ENCODE assay signal across 16 cellular contexts in genomic region chr7:25765110-25765509, GRCh38.
DNase-seq lines count a peak whose midpoint lies in the region; ATAC-seq, FAIRE-seq and TF ChIP-seq lines count a peak whose summit lies in the region.
"Had no signal": no experiment of that assay in that cellular context is flagged by ENCODE, and none has a peak within 500 bp of the region (broad histone marks: within the 10 kb centered on the region; RNA-seq: fewer than 3 reads in every experiment).

No MANE protein-coding gene starts in this region.

- no peak for TF ChIP-seq POLR2A in K562 (conservative IDR thresholded peaks at IDR 0.05)

- H3K27ac ChIP-seq in K562 (ENCODE audit: extremely low read depth, low read depth, low read length) (no peak overlapping the region), foreskin keratinocyte (no peak overlapping the region), PC-9 (no peak overlapping the region)
- H3K27ac ChIP-seq: A549, C4-2B had no signal

- intact Hi-C loops in K562 (cut with micrococcal nuclease) (no loop called here), PC-9 (cut with micrococcal nuclease; ENCODE audit: unreplicated experiment) (no loop called here)

- H3K27me3 ChIP-seq in K562 (ENCODE audit: control insufficient read depth in 2 of 2, insufficient read depth in 2 of 2, low read length in 2 of 2) (peaks cover 8 to 23% of the 10 kb centered on the region in 2 experiments; a peak in 3 of 5 replicates), foreskin keratinocyte (no peaks in the 10 kb centered on the region), PC-9 (ENCODE audit: insufficient read depth, low read depth) (peaks cover 91% of the 10 kb centered on the region)
- H3K27me3 ChIP-seq: BE2C had no signal

- no peak overlapping the region for H3K9ac ChIP-seq in K562 (ENCODE audit: insufficient read depth in 1 of 2, low read depth in 2 of 2, low read length in 2 of 2)

- TF ChIP-seq RAD21 in K562 (CRISPR knock-in tag; conservative IDR thresholded peaks at IDR 0.05 in 1 of 2, IDR thresholded peaks at IDR 0.05 in 1 of 2): no peak

- no peak overlapping the region for H3K4me2 ChIP-seq in K562 (ENCODE audit: insufficient read depth, low read length)
- no peak overlapping the region for H3K4me2 ChIP-seq in PC-9
- H3K4me2 ChIP-seq: A549 had no signal

- TF ChIP-seq CTCF in K562 (IDR thresholded peaks at IDR 0.05 in 2 of 3, conservative IDR thresholded peaks at IDR 0.05 in 1 of 3; ENCODE audit: insufficient read depth in 2 of 3, low read depth in 1 of 3, low read length in 3 of 3) (no peak), foreskin keratinocyte (conservative IDR thresholded peaks at IDR 0.05) (no peak), PC-9 (conservative IDR thresholded peaks at IDR 0.05) (no peak)

- in situ Hi-C loops in K562 (cut with MboI): no loop called here

- H3K9me3 ChIP-seq in K562 (replicated peaks; ENCODE audit: control insufficient read depth, insufficient read depth, low read depth, low read length) (no peaks in the 10 kb centered on the region), PC-9 (ENCODE audit: insufficient read depth, low read depth) (no peaks in the 10 kb centered on the region; the same call in 1 of the 2 replicates)
- H3K9me3 ChIP-seq: A549, BE2C, HAP-1 had no signal

- H3K9me1 ChIP-seq in K562 (ENCODE audit: control insufficient read depth, insufficient read depth, low read length): no peaks in the 10 kb centered on the region

- CTCF ChIA-PET in K562 (lab: Yijun Ruan, JAX; ENCODE audit: low intra/inter-chr PET ratio): no interaction called here
- CTCF ChIA-PET in PC-9 (lab: Charles Lee): no interaction called here

- no peaks in the 10 kb centered on the region for H3K9me2 ChIP-seq in PC-9 (ENCODE audit: insufficient read depth)

- H3K4me3 ChIP-seq in K562 (no peak overlapping the region), PC-9 (no peak overlapping the region)
- H3K4me3 ChIP-seq: A549, HAP-1 had no signal

- no peaks in the 10 kb centered on the region for H4K20me1 ChIP-seq in K562 (replicated peaks; ENCODE audit: control insufficient read depth, insufficient read depth, low read length)
- no peaks in the 10 kb centered on the region for H4K20me1 ChIP-seq in PC-9 (ENCODE audit: insufficient read depth)

- DNase-seq in K562 (ENCODE audit: extremely low read depth in 1 of 4, low spot score in 3 of 4) (no peak), foreskin keratinocyte (no peak), renal cortical epithelial cell (ENCODE audit: low read depth) (peak; percentile 12), GDM1 (lab: John Stamatoyannopoulos, UW) (no peak), PC-9 (no peak)
- no peak for DNase-seq in activated CD8-positive, alpha-beta memory T cell treated with anti-CD3 and anti-CD28 coated beads for 24 hours
- DNase-seq: BE2C; CD4-positive, alpha-beta memory T cell; DMS79 had no signal

- TF ChIP-seq EP300 in K562 (IDR thresholded peaks at IDR 0.05; ENCODE audit: low read length): no peak

- H3K36me3 ChIP-seq in K562 (ENCODE audit: control insufficient read depth, insufficient read depth, low read length) (no peaks in the 10 kb centered on the region), PC-9 (ENCODE audit: low read depth) (no peaks in the 10 kb centered on the region)
- H3K36me3 ChIP-seq: BE2C, HAP-1 had no signal

- POLR2A ChIA-PET in K562 (lab: Yijun Ruan, JAX) (interaction anchor here (1.2 to 1.7 kb wide), 2 partner anchors 8 to 9 kb away, joined by 3 to 7 read pairs; no protein-coding TSS in a partner anchor), PC-9 (lab: Charles Lee; ENCODE audit: unreplicated experiment) (interaction anchor here (0.7 kb wide), 1 partner anchor 22 kb away, joined by 5 read pairs; no protein-coding TSS in a partner anchor)

- BruUV-seq in K562 (replicated peaks; lab: Mats Ljungman, UMichigan) (no TSS peak), PC-9 (replicated peaks; lab: Mats Ljungman, UMichigan) (no TSS peak)

- no peak overlapping the region for H2AFZ ChIP-seq in K562 (ENCODE audit: low read depth, low read length)
- no peak overlapping the region for H2AFZ ChIP-seq in PC-9

- WGBS in K562 (ENCODE audit: insufficient coverage, low coverage, missing lambda C conversion rate): 0% methylated on average over 1 of the region's 1 CpG

- H3K4me1 ChIP-seq in K562 (replicated peaks in 1 of 2; ENCODE audit: control insufficient read depth in 2 of 2, insufficient read depth in 2 of 2, low read length in 2 of 2) (no peaks in the 10 kb centered on the region), foreskin keratinocyte (no peaks in the 10 kb centered on the region), PC-9 (replicated peaks; ENCODE audit: insufficient read depth) (no peaks in the 10 kb centered on the region)
- H3K4me1 ChIP-seq: A549, BE2C, HAP-1 had no signal

- ATAC-seq in K562 (no peak), foreskin keratinocyte (peak; percentile 32), HG03432 (IDR thresholded peaks at IDR 0.05; ENCODE audit: unreplicated experiment) (no peak)
- ATAC-seq: A549 had no signal

- no peaks in the 10 kb centered on the region for H3F3A ChIP-seq in PC-9 (ENCODE audit: insufficient read depth, low read depth)

- H3K79me2 ChIP-seq in K562 (ENCODE audit: control insufficient read depth, insufficient read depth, low read length): no peaks in the 10 kb centered on the region
- H3K79me2 ChIP-seq in PC-9 (ENCODE audit: low read depth): no peaks in the 10 kb centered on the region

- FAIRE-seq in K562 (lab: Jason Lieb, UNC): no peak
- FAIRE-seq: A549, GM12892, GM19239, H1 had no signal

TF ChIP-seq in K562, 482 proteins besides CTCF, POLR2A, EP300 and RAD21:
- no peak for TF ChIP-seq NFIC (IDR thresholded peaks at IDR 0.05)
- TF ChIP-seq PBX2 (CRISPR knock-in tag; IDR thresholded peaks at IDR 0.05; ENCODE audit: low read depth): no peak
- TF ChIP-seq PBX2 (tag; conservative IDR thresholded peaks at IDR 0.05; ENCODE audit: low read depth): 0 out of 2 replicates have a peak, but pooled peaks have one; percentile 34
- TF ChIP-seq CHCHD3 (CRISPR knock-in tag; IDR thresholded peaks at IDR 0.05): no peak
